11 cellular contexts compared by ENCODE assay signal in genomic region chr10:71429929-71430328, GRCh38. TPM values are rescaled to one million over a fixed set of nuclear protein-coding genes. Genes with fewer than 3 reads are reported as not detected.
DNase-seq lines count a peak whose midpoint lies in the region; ATAC-seq and TF ChIP-seq lines count a peak whose summit lies in the region.
"Had no signal": no experiment of that assay in that cellular context is flagged by ENCODE, and none has a peak within 500 bp of the region (broad histone marks: within the 10 kb centered on the region; RNA-seq: fewer than 3 reads in every experiment).

No MANE protein-coding gene starts in this region.

- no peak for DNase-seq in GM06990 (ENCODE audit: extremely low read depth, insufficient read length)
- no peak for DNase-seq in MM.1S
- DNase-seq in endodermal cell: peak; percentile 82
- no peak for DNase-seq in neuronal stem cell (ENCODE audit: low spot score)
- no peak for DNase-seq in activated CD8-positive, alpha-beta T cell treated with anti-CD3 and anti-CD28 coated beads for 36 hours
- no peak for DNase-seq in NCI-H524 (lab: John Stamatoyannopoulos, UW)
- DNase-seq: activated T-cell treated with anti-CD3 and anti-CD28 coated beads, Interleukin-2, amount 50 U/mL, for 4 hours; naive B cell had no signal

- no peaks in the 10 kb centered on the region for H3K9me3 Mint-ChIP-seq in endodermal cell
- H3K9me3 Mint-ChIP-seq in activated CD8-positive, alpha-beta T cell treated with anti-CD3 and anti-CD28 coated beads for 36 hours: no peaks in the 10 kb centered on the region
- H3K9me3 Mint-ChIP-seq: activated T-cell treated with anti-CD3 and anti-CD28 coated beads, Interleukin-2, amount 50 U/mL, for 4 hours; naive B cell had no signal

- H2AFZ ChIP-seq in MM.1S (ENCODE audit: low read length): no peak overlapping the region
- H2AFZ ChIP-seq in neuronal stem cell (ENCODE audit: low read length): no peak overlapping the region

- POLR2A ChIA-PET in activated CD8-positive, alpha-beta T cell treated with anti-CD3 and anti-CD28 coated beads for 36 hours (lab: Charles Lee): no interaction called here

- H3K18ac ChIP-seq in neuronal stem cell (ENCODE audit: low read length): peak overlapping the region; percentile 82

- no peak overlapping the region for H2BK5ac ChIP-seq in neuronal stem cell (ENCODE audit: low read length)

- no peak overlapping the region for H3K4me2 ChIP-seq in MM.1S (ENCODE audit: low read depth, low read length)
- no peak overlapping the region for H3K4me2 ChIP-seq in neuronal stem cell (ENCODE audit: insufficient read depth, low read length, poor library complexity, severe bottlenecking)
- H3K4me2 ChIP-seq: BLaER1 treated with 17β-estradiol and CSF1 and Interleukin-3, amounts not matched to agents 10 nM and 100 nM had no signal

- intact Hi-C loops in activated CD8-positive, alpha-beta T cell treated with anti-CD3 and anti-CD28 coated beads for 36 hours (cut with micrococcal nuclease): no loop called here

- H3K36me3 ChIP-seq in GM06990 (ENCODE audit: control insufficient read depth, insufficient read depth, low read length): no peaks in the 10 kb centered on the region
- no peaks in the 10 kb centered on the region for H3K36me3 ChIP-seq in MM.1S (replicated peaks; ENCODE audit: insufficient read depth, low read length)
- no peaks in the 10 kb centered on the region for H3K36me3 ChIP-seq in endodermal cell (ENCODE audit: control insufficient read depth, insufficient read depth, low read length)
- H3K36me3 ChIP-seq in neuronal stem cell (replicated peaks in 1 of 2; ENCODE audit: control insufficient read depth in 2 of 2, insufficient read depth in 2 of 2, low read length in 2 of 2): no peaks in the 10 kb centered on the region
- H3K36me3 ChIP-seq: BLaER1 treated with 17β-estradiol and CSF1 and Interleukin-3, amounts not matched to agents 10 nM and 100 nM had no signal

- CTCF ChIA-PET in activated CD8-positive, alpha-beta T cell treated with anti-CD3 and anti-CD28 coated beads for 36 hours (lab: Charles Lee): interaction anchor here (1.2 to 2.5 kb wide), 4 partner anchors 10 to 17 kb away, joined by 3 to 9 read pairs (median 6); no protein-coding TSS in a partner anchor

- H3K27me3 Mint-ChIP-seq in endodermal cell (ENCODE audit: insufficient read depth): no peaks in the 10 kb centered on the region
- H3K27me3 Mint-ChIP-seq in activated CD8-positive, alpha-beta T cell treated with anti-CD3 and anti-CD28 coated beads for 36 hours: peaks cover 4% of the 10 kb centered on the region

- H3K4ac ChIP-seq in neuronal stem cell (ENCODE audit: low read length): peak overlapping the region; percentile 67

- H3K4me3 ChIP-seq in GM06990 (replicated peaks; ENCODE audit: low read depth, low read length) (no peak overlapping the region), MM.1S (ENCODE audit: low read length) (no peak overlapping the region), endodermal cell (ENCODE audit: low read length) (no peak overlapping the region), neuronal stem cell (ENCODE audit: low read length in 2 of 2) (no peak overlapping the region)
- H3K4me3 ChIP-seq: BLaER1 treated with 17β-estradiol and CSF1 and Interleukin-3, amounts not matched to agents 10 nM and 100 nM had no signal

- H3K4me1 ChIP-seq in MM.1S (ENCODE audit: low read length) (no peaks in the 10 kb centered on the region), endodermal cell (ENCODE audit: control insufficient read depth, insufficient read depth, low read length) (no peaks in the 10 kb centered on the region), neuronal stem cell (ENCODE audit: control insufficient read depth in 2 of 2, insufficient read depth in 1 of 2, low read depth in 1 of 2, low read length in 2 of 2) (peaks cover 4 to 8% of the 10 kb centered on the region in 2 donors)

- H3K14ac ChIP-seq in neuronal stem cell (ENCODE audit: low read length): peak overlapping the region; percentile 92

- H3K27me3 ChIP-seq in GM06990 (replicated peaks; ENCODE audit: control insufficient read depth, insufficient read depth, low read length): peaks cover under 1% of the 10 kb centered on the region
- peaks cover 11% of the 10 kb centered on the region for H3K27me3 ChIP-seq in MM.1S (replicated peaks; ENCODE audit: insufficient read depth, low read length)
- no peaks in the 10 kb centered on the region for H3K27me3 ChIP-seq in endodermal cell (ENCODE audit: control insufficient read depth, insufficient read depth, low read length, poor library complexity, severe bottlenecking)
- no peaks in the 10 kb centered on the region for H3K27me3 ChIP-seq in neuronal stem cell (ENCODE audit: control insufficient read depth in 3 of 3, insufficient read depth in 3 of 3, low read depth in 1 of 3, low read length in 3 of 3)
- H3K27me3 ChIP-seq: BLaER1 treated with 17β-estradiol and CSF1 and Interleukin-3, amounts not matched to agents 10 nM and 100 nM had no signal

- H2BK15ac ChIP-seq in neuronal stem cell (ENCODE audit: low read length): peak overlapping the region; percentile 34

- H3F3A ChIP-seq in MM.1S (ENCODE audit: insufficient read depth, low read length): no peaks in the 10 kb centered on the region

- no peak overlapping the region for H3K27ac Mint-ChIP-seq in endodermal cell
- H3K27ac Mint-ChIP-seq in activated CD8-positive, alpha-beta T cell treated with anti-CD3 and anti-CD28 coated beads for 36 hours: no peak overlapping the region

- H3K9ac ChIP-seq in MM.1S (ENCODE audit: low read length) (no peak overlapping the region), endodermal cell (ENCODE audit: extremely low read depth, low read length, poor library complexity, severe bottlenecking) (no peak overlapping the region), neuronal stem cell (ENCODE audit: low read depth, low read length, poor library complexity) (no peak overlapping the region)
- H3K9ac ChIP-seq: BLaER1 treated with 17β-estradiol and CSF1 and Interleukin-3, amounts not matched to agents 10 nM and 100 nM had no signal

- no peaks in the 10 kb centered on the region for H3K79me2 ChIP-seq in MM.1S (ENCODE audit: low read length)

- no peak overlapping the region for H3K4me3 Mint-ChIP-seq in endodermal cell
- H3K4me3 Mint-ChIP-seq in activated CD8-positive, alpha-beta T cell treated with anti-CD3 and anti-CD28 coated beads for 36 hours: no peak overlapping the region
- H3K4me3 Mint-ChIP-seq: activated T-cell treated with anti-CD3 and anti-CD28 coated beads, Interleukin-2, amount 50 U/mL, for 4 hours; naive B cell had no signal

- H3K9me3 ChIP-seq in MM.1S (replicated peaks; ENCODE audit: insufficient read depth, low read length): no peaks in the 10 kb centered on the region
- no peaks in the 10 kb centered on the region for H3K9me3 ChIP-seq in endodermal cell (ENCODE audit: control insufficient read depth, low read length)
- no peaks in the 10 kb centered on the region for H3K9me3 ChIP-seq in neuronal stem cell (replicated peaks in 1 of 2; ENCODE audit: control insufficient read depth in 2 of 2, insufficient read depth in 1 of 2, low read depth in 1 of 2, low read length in 2 of 2)
- H3K9me3 ChIP-seq: BLaER1 treated with 17β-estradiol and CSF1 and Interleukin-3, amounts not matched to agents 10 nM and 100 nM had no signal

- no peaks in the 10 kb centered on the region for H3K36me3 Mint-ChIP-seq in endodermal cell (ENCODE audit: low read depth)
- no peaks in the 10 kb centered on the region for H3K36me3 Mint-ChIP-seq in activated CD8-positive, alpha-beta T cell treated with anti-CD3 and anti-CD28 coated beads for 36 hours (ENCODE audit: low read depth)
- H3K36me3 Mint-ChIP-seq: naive B cell had no signal

- H3K9me2 ChIP-seq in MM.1S (replicated peaks; ENCODE audit: insufficient read depth, low read length): no peaks in the 10 kb centered on the region

- peak overlapping the region; percentile 78 for H3K23ac ChIP-seq in neuronal stem cell (ENCODE audit: low read depth, low read length, poor library complexity)

- no peak overlapping the region for H4K91ac ChIP-seq in neuronal stem cell (ENCODE audit: low read depth, low read length, poor library complexity)

- peaks cover 2% of the 10 kb centered on the region for H3K4me1 Mint-ChIP-seq in endodermal cell
- H3K4me1 Mint-ChIP-seq in activated CD8-positive, alpha-beta T cell treated with anti-CD3 and anti-CD28 coated beads for 36 hours (ENCODE audit: low read depth): peaks cover 3% of the 10 kb centered on the region

- no peak overlapping the region for H2AK5ac ChIP-seq in neuronal stem cell (ENCODE audit: low read depth, low read length)

- TF ChIP-seq CTCF in GM06990 (IDR thresholded peaks at IDR 0.05; ENCODE audit: insufficient read depth, low read length, poor library complexity, severe bottlenecking) (peak; percentile 20), MM.1S (IDR thresholded peaks at IDR 0.05; ENCODE audit: low read length) (peak; percentile 14; the same call in 1 of the 2 replicates), endodermal cell (conservative IDR thresholded peaks at IDR 0.05) (peak; percentile 80)
- TF ChIP-seq CTCF in activated CD8-positive, alpha-beta T cell treated with anti-CD3 and anti-CD28 coated beads for 36 hours (IDR thresholded peaks at IDR 0.05): no peak

- H4K20me1 ChIP-seq in MM.1S (ENCODE audit: insufficient read depth, low read length): no peaks in the 10 kb centered on the region
- H4K20me1 ChIP-seq: BLaER1 treated with 17β-estradiol and CSF1 and Interleukin-3, amounts not matched to agents 10 nM and 100 nM had no signal

- H4K8ac ChIP-seq in neuronal stem cell (ENCODE audit: low read depth, low read length): no peak overlapping the region

- ATAC-seq in GM21737 (IDR thresholded peaks at IDR 0.05; ENCODE audit: unreplicated experiment): no peak
- ATAC-seq in activated CD8-positive, alpha-beta T cell treated with anti-CD3 and anti-CD28 coated beads for 36 hours: no peak
- ATAC-seq in HG02763 (IDR thresholded peaks at IDR 0.05; ENCODE audit: unreplicated experiment): no peak
- ATAC-seq: activated T-cell treated with anti-CD3 and anti-CD28 coated beads, Interleukin-2, amount 50 U/mL, for 4 hours had no signal

- 83 to 97% methylated on average over 1 to 2 of the region's 2 CpGs for WGBS in endodermal cell (ENCODE audit: insufficient coverage in 1 of 2, insufficient read length in 1 of 2), 2 experiments
- no CpG with 5 or more reads among the region's 2 CpGs for WGBS in neuronal stem cell (ENCODE audit: extremely low coverage in 2 of 2, insufficient read length in 2 of 2, insufficient replicate concordance in 1 of 2), 2 donors

- no peaks in the 10 kb centered on the region for H3K79me1 ChIP-seq in neuronal stem cell (ENCODE audit: low read depth, low read length)

- H3K27ac ChIP-seq in MM.1S (ENCODE audit: low read length): no peak overlapping the region
- no peak overlapping the region for H3K27ac ChIP-seq in endodermal cell (ENCODE audit: low read depth, low read length)
- H3K27ac ChIP-seq in neuronal stem cell (replicated peaks; ENCODE audit: low read length): no peak overlapping the region
- H3K27ac ChIP-seq: BLaER1 treated with 17β-estradiol and CSF1 and Interleukin-3, amounts not matched to agents 10 nM and 100 nM had no signal

- H2BK120ac ChIP-seq in neuronal stem cell (ENCODE audit: low read depth, low read length): peak overlapping the region; percentile 13

- peak overlapping the region; percentile 87 for H2BK12ac ChIP-seq in neuronal stem cell (ENCODE audit: low read length)

RNA-seq across cellular contexts. Expression of gene CDH23, which starts 33.2 kb away (rescaled TPM):
- 1 to 10 TPM; 2.1 to 4.2 TPM for total RNA-seq in endodermal cell
- polyA plus RNA-seq in endodermal cell (2013, experiment 1 of 2): 9.2 TPM
- 10.8 TPM for polyA plus RNA-seq in endodermal cell (2013, experiment 2 of 2)
- 1.6 TPM for polyA plus RNA-seq in neuronal stem cell (2013, experiment 1 of 2)
- 1.8 TPM for polyA plus RNA-seq in neuronal stem cell (2013, experiment 2 of 2)
- total RNA-seq in activated CD8-positive, alpha-beta T cell treated with anti-CD3 and anti-CD28 coated beads for 36 hours: 1 to 10 TPM; 2.4 to 2.7 TPM
